Comparison of ENCODE assay signal across 21 cellular contexts in genomic region chr2:158879229-158879903, GRCh38.
"Had no signal": no experiment of that assay in that cellular context is flagged by ENCODE, and none has a peak within 500 bp of the region (broad histone marks: within the 10 kb centered on the region; RNA-seq: fewer than 3 reads in every experiment).

No MANE protein-coding gene starts in this region.

- H3K27ac ChIP-seq: Peyer's patch, SJSA1 had no signal

- DNase-seq: activated CD4-positive, alpha-beta memory T cell treated with anti-CD3 and anti-CD28 coated beads for 36 hours; activated CD4-positive, alpha-beta T cell treated with anti-CD3 and anti-CD28 coated beads, Interleukin-2, amount 10 ng/mL, durations not matched to agents 7 days and 5 days; activated CD4-positive, CD25-positive, alpha-beta regulatory T cell; activated CD8-positive, alpha-beta memory T cell treated with anti-CD3 and anti-CD28 coated beads for 24 hours; activated effector memory CD4-positive, alpha-beta T cell treated with anti-CD3 and anti-CD28 coated beads, Interleukin-2, amount 50 U/mL, for 16 hours; activated naive CD4-positive, alpha-beta T cell treated with Interleukin-2 at 50 U/mL for 16 hours; activated naive CD8-positive, alpha-beta T cell treated with anti-CD3 and anti-CD28 coated beads, Interleukin-2, amount 50 U/mL, for 24 hours; activated T-cell treated with anti-CD3 and anti-CD28 coated beads, Interleukin-2, amount 50 U/mL, for 4 hours; amniotic stem cell; Kasumi-1; KBM-7; NCI-H1694; NCI-H2029; NCI-H345; NCI-H510A; NCI-H526 treated with DMSO at 0.1 percent for 48 hours; Peyer's patch; SHP77 had no signal

- H3K36me3 ChIP-seq: Peyer's patch, SJSA1 had no signal

- H3K9me3 ChIP-seq: Peyer's patch, SJSA1 had no signal

- ATAC-seq: activated naive CD8-positive, alpha-beta T cell treated with anti-CD3 and anti-CD28 coated beads, Interleukin-2, amount 50 U/mL, for 24 hours; activated T-cell treated with anti-CD3 and anti-CD28 coated beads, Interleukin-2, amount 50 U/mL, for 4 hours; SK-N-SH treated with all-trans-retinoic acid at 6 μM for 48 hours had no signal

- H3K4me3 ChIP-seq: Peyer's patch, SJSA1 had no signal

- FAIRE-seq: astrocyte had no signal

- H3K4me1 ChIP-seq: Peyer's patch, SJSA1 had no signal

- H3K27me3 ChIP-seq: Peyer's patch, SJSA1 had no signal
